Comparison of ENCODE assay signal across 15 cellular contexts in the genomic region with DNA sequence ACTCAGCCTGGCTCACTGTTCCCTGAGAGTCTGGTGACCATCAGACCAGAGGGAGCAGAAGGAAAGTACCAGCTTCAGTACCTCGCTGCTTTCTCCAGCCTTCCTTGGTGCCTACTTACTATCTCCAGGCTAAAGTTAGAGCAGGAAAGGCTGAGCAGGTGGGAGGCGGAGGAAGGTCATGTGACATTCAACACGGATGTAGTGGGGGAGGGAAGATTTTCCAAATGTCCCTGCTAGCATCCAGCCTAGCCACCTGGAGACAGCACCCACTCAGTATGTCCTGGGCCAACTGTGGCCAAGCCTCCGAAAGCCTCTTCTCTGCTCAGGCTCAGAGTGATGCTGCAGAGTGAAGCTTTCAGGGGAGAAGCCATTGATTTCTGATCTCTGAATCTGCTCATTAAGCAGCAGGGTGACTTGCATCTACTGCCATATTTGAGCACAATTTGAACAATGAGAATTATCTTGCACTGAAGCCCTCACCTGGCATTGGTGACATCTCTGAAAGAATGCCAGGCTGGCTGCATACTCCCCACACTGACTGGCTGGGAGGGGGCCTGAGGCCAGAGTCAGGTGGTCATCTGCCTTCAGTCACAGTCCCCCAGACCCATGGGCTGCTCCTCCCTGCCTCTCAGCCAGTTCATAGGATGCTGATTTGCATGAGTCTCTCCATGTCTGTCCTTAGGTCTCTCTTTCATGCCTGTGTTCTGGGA.
DNase-seq lines count a peak whose midpoint lies in the region; ATAC-seq and TF ChIP-seq lines count a peak whose summit lies in the region.
"Had no signal": no experiment of that assay in that cellular context is flagged by ENCODE, and none has a peak within 500 bp of the region (broad histone marks: within the 10 kb centered on the region; RNA-seq: fewer than 3 reads in every experiment).

No MANE protein-coding gene starts in this region.

- no peak overlapping the region for H3K27ac Mint-ChIP-seq in endodermal cell

- no peak overlapping the region for H3K9ac ChIP-seq in endodermal cell (ENCODE audit: extremely low read depth, low read length, poor library complexity, severe bottlenecking)

- DNase-seq in Right ventricle myocardium superior (no peak), Right ventricle myocardium inferior (ENCODE audit: missing footprints) (no peak), NCI-H526 treated with DMSO at 0.1 percent for 48 hours (lab: John Stamatoyannopoulos, UW) (peak; percentile 41), endodermal cell (peak; percentile 44), GM20000 (ENCODE audit: low spot score) (no peak), GM19240 (ENCODE audit: insufficient read length, low spot score) (no peak)
- DNase-seq: H7, Kasumi-1, MM.1S, NCI-H1092 treated with DMSO at 0.1 percent for 48 hours, NCI-H2107, NCI-H446 treated with DMSO at 0.1 percent for 48 hours, SIG-M5 had no signal

- no peak overlapping the region for H3K27ac ChIP-seq in endodermal cell (ENCODE audit: low read depth, low read length)
- H3K27ac ChIP-seq: C4-2B had no signal

- WGBS in endodermal cell (ENCODE audit: insufficient coverage in 1 of 2, insufficient read length in 1 of 2), 2 experiments, result 56 to 82% methylated on average over 2 to 4 of the region's 4 CpGs

- H3K9me3 Mint-ChIP-seq in endodermal cell, result no peaks in the 10 kb centered on the region

- no peak for TF ChIP-seq CTCF in endodermal cell (conservative IDR thresholded peaks at IDR 0.05)
- no peak for TF ChIP-seq CTCF in GM20000 (IDR thresholded peaks at IDR 0.05; ENCODE audit: extremely low read depth, missing control alignments)

- peaks cover 17% of the 10 kb centered on the region for H3K4me1 ChIP-seq in endodermal cell (ENCODE audit: control insufficient read depth, insufficient read depth, low read length)

- H3K27me3 Mint-ChIP-seq in endodermal cell (ENCODE audit: insufficient read depth), result peaks cover 30% of the 10 kb centered on the region

- H3K4me3 ChIP-seq in endodermal cell (ENCODE audit: low read length), result no peak overlapping the region

- no peaks in the 10 kb centered on the region for H3K36me3 Mint-ChIP-seq in endodermal cell (ENCODE audit: low read depth)

- intact Hi-C loops in Right ventricle myocardium superior (cut with DNase I), result no loop called here
- intact Hi-C loops in Right ventricle myocardium inferior (cut with DNase I), result loop anchor here (5.0 kb wide), 1 partner anchor 84 kb away; the partner anchor contains the start of gene KCND3

- H3K4me3 Mint-ChIP-seq in endodermal cell, result no peak overlapping the region

- peaks cover 36% of the 10 kb centered on the region for H3K4me1 Mint-ChIP-seq in endodermal cell

- ATAC-seq in Right ventricle myocardium superior (ENCODE audit: poor library complexity), result peak; percentile 4
- ATAC-seq in Right ventricle myocardium inferior, result no peak
- no peak for ATAC-seq in HG02973 (IDR thresholded peaks at IDR 0.05; ENCODE audit: unreplicated experiment)

- no peaks in the 10 kb centered on the region for H3K9me3 ChIP-seq in endodermal cell (ENCODE audit: control insufficient read depth, low read length)

- H3K36me3 ChIP-seq in endodermal cell (ENCODE audit: control insufficient read depth, insufficient read depth, low read length), result no peaks in the 10 kb centered on the region

- H3K27me3 ChIP-seq in endodermal cell (ENCODE audit: control insufficient read depth, insufficient read depth, low read length, poor library complexity, severe bottlenecking), result peaks cover 44% of the 10 kb centered on the region

Comparison
In these comparisons a context has a peak if more than half of its experiments do, and no peak if none do; other contexts are left out.
1. DNase-seq: peak in NCI-H526 treated with DMSO at 0.1 percent for 48 hours (single experiment) and endodermal cell (single experiment); none in Right ventricle myocardium superior (single experiment), Right ventricle myocardium inferior (single experiment), GM20000 (single experiment) and GM19240 (single experiment).